In genomic region chr17:82070611-82071010, GRCh38 we compare ENCODE assay signal across 25 cellular contexts.
"Had no signal": no experiment of that assay in that cellular context is flagged by ENCODE, and none has a peak within 500 bp of the region (broad histone marks: within the 10 kb centered on the region; RNA-seq: fewer than 3 reads in every experiment).

No MANE protein-coding gene starts in this region.

- H3K4me3 Mint-ChIP-seq: dendritic cell treated with granulocyte-macrophage colony-stimulating factor and Interleukin-4, amounts not matched to agents 40 ng/mL and 50 ng/mL, for 4 days; effector memory CD8-positive, alpha-beta T cell; endodermal cell; mesothelial cell of epicardium; naive thymus-derived CD4-positive, alpha-beta T cell had no signal

- H3K4me1 ChIP-seq: colonic mucosa had no signal

- ATAC-seq: effector memory CD8-positive, alpha-beta T cell; esophagus mucosa; gastrocnemius medialis; heart right ventricle; left cardiac atrium; left lung; left ventricle myocardium superior; lower lobe of right lung; mucosa of descending colon; naive thymus-derived CD4-positive, alpha-beta T cell had no signal

- H3K36me3 Mint-ChIP-seq: mesothelial cell of epicardium; naive thymus-derived CD4-positive, alpha-beta T cell had no signal

- H3K27me3 ChIP-seq: colonic mucosa, esophagus squamous epithelium, gastrocnemius medialis, heart right ventricle, left lung had no signal

- H3K9me3 ChIP-seq: colonic mucosa, esophagus squamous epithelium, gastrocnemius medialis, heart right ventricle, left lung, lower lobe of right lung, mucosa of descending colon had no signal

- H3K27ac ChIP-seq: colonic mucosa, epithelial cell of prostate, esophagus squamous epithelium, gastrocnemius medialis, heart right ventricle, left lung, lower lobe of right lung had no signal

- DNase-seq: colonic mucosa; cortex of kidney; effector CD8-positive, alpha-beta T cell; effector memory CD8-positive, alpha-beta T cell; endodermal cell; erythroblast; esophagus squamous epithelium; foreskin fibroblast; foreskin melanocyte; gastrocnemius medialis; glutamatergic neuron; head of caudate nucleus; heart right ventricle; hippocampal formation; left cardiac atrium; left lung; left ventricle myocardium superior; lower lobe of right lung; mesenchymal stem cell; mucosa of descending colon; naive thymus-derived CD4-positive, alpha-beta T cell had no signal

- H3K9me3 Mint-ChIP-seq: dendritic cell treated with granulocyte-macrophage colony-stimulating factor and Interleukin-4, amounts not matched to agents 40 ng/mL and 50 ng/mL, for 4 days; effector memory CD8-positive, alpha-beta T cell; endodermal cell; naive thymus-derived CD4-positive, alpha-beta T cell had no signal

- H3K36me3 ChIP-seq: colonic mucosa, esophagus squamous epithelium, gastrocnemius medialis, heart right ventricle, left lung, lower lobe of right lung had no signal

- H3K4me1 Mint-ChIP-seq: mesothelial cell of epicardium had no signal

- H3K27ac Mint-ChIP-seq: dendritic cell treated with granulocyte-macrophage colony-stimulating factor and Interleukin-4, amounts not matched to agents 40 ng/mL and 50 ng/mL, for 4 days; effector memory CD8-positive, alpha-beta T cell; endodermal cell; mesothelial cell of epicardium had no signal

- H3K27me3 Mint-ChIP-seq: effector memory CD8-positive, alpha-beta T cell had no signal

- H3K4me3 ChIP-seq: colonic mucosa, esophagus squamous epithelium, gastrocnemius medialis, heart right ventricle, left lung, lower lobe of right lung, mucosa of descending colon had no signal
